ENCODE assay signal across 8 cellular contexts in genomic region chr13:50125556-50126377, GRCh38.
DNase-seq lines count a peak whose midpoint lies in the region; ATAC-seq, FAIRE-seq and TF ChIP-seq lines count a peak whose summit lies in the region.

No MANE protein-coding gene starts in this region.

- DNase-seq in GM10266 (ENCODE audit: extremely low spot score) (peak; percentile 81), HPDE6-E6E7 (ENCODE audit: extremely low spot score) (peak; percentile 32), NCI-H82 treated with DMSO at 0.1 percent for 48 hours (lab: John Stamatoyannopoulos, UW; ENCODE audit: unreplicated experiment) (peak; percentile 81), dermis blood vessel endothelial cell (peak; percentile 87), HepG2 (ENCODE audit: low spot score) (peak; percentile 80), GM19238 (ENCODE audit: insufficient read length, low spot score) (no peak)
- DNase-seq in activated CD4-positive, alpha-beta T cell treated with anti-CD3 and anti-CD28 coated beads, Interleukin-2, amount 50 U/mL, for 48 hours = peak; percentile 82 to 84
- DNase-seq in stimulated activated CD4-positive, alpha-beta T cell treated with anti-CD3 and anti-CD28 coated beads, Interleukin-2, amount 100 ng/mL, for 24 hours = peak; percentile 83 to 86

- 0% methylated on average over 3 of the region's 94 CpGs for WGBS in HepG2 (ENCODE audit: low lambda C conversion rate)

- H3K27ac ChIP-seq in HepG2 (ENCODE audit: extremely low read length, insufficient read depth, low read length) = peak overlapping the region; percentile 98

- H3K4me3 ChIP-seq in HepG2 (replicated peaks in 1 of 3; ENCODE audit: insufficient read depth in 1 of 3, low read depth in 2 of 3, low read length in 3 of 3) = peak overlapping the region; percentile 67 to 95 (median 86)

- H4K20me1 ChIP-seq in HepG2 (ENCODE audit: insufficient read depth, low read length) = no peaks in the 10 kb centered on the region

- peaks cover 0 to 7% of the 10 kb centered on the region in 2 experiments; a peak in 2 of 5 replicates for H3K36me3 ChIP-seq in HepG2 (replicated peaks in 1 of 2; ENCODE audit: control insufficient read depth in 1 of 2, insufficient read depth in 2 of 2, low read length in 2 of 2)

- H3K27me3 ChIP-seq in HepG2 (ENCODE audit: control insufficient read depth in 1 of 2, insufficient read depth in 2 of 2, low read length in 2 of 2) = peaks cover 3 to 23% of the 10 kb centered on the region in 2 experiments; a peak in 2 of 5 replicates

- TF ChIP-seq EP300 in HepG2 (IDR thresholded peaks at IDR 0.05; ENCODE audit: low read depth in 2 of 2, low read length in 2 of 2) (peak in 1 of 2 experiments; percentile 46; a peak in 1 of 4 replicates), HepG2 (CRISPR knock-in tag; IDR thresholded peaks at IDR 0.05; ENCODE audit: borderline replicate concordance) (no peak)

- no peaks in the 10 kb centered on the region for H3K9me3 ChIP-seq in HepG2 (ENCODE audit: low read length)

- no peak for FAIRE-seq in HepG2 (lab: Jason Lieb, UNC)

- BruUV-seq in HepG2 (replicated peaks; lab: Mats Ljungman, UMichigan) = no TSS peak

- peak overlapping the region; percentile 96 for H3K9ac ChIP-seq in HepG2 (ENCODE audit: insufficient read depth, low read depth, low read length)

- peak overlapping the region; percentile 86 for H3K4me2 ChIP-seq in HepG2 (ENCODE audit: low read depth, low read length)

- CTCF ChIA-PET in HepG2 (lab: Yijun Ruan, JAX; ENCODE audit: low intra/inter-chr PET ratio, low total read pairs) = no interaction called here

- in situ Hi-C loops in HepG2 (cut with HindIII; ENCODE audit: extremely low pct_ligation_motif_present, low pct_unique_long_range_greater_than_20kb) = no loop called here

- H3K4me1 ChIP-seq in HepG2 (ENCODE audit: insufficient read depth, low read length) = peaks cover 37% of the 10 kb centered on the region

- peaks cover 24% of the 10 kb centered on the region for H3K79me2 ChIP-seq in HepG2 (ENCODE audit: insufficient read depth, low read length)

- POLR2A ChIA-PET in HepG2 (lab: Yijun Ruan, JAX) = interaction anchor here (0.7 to 5.7 kb wide), 19 partner anchors 9 to 435 kb away, joined by 3 to 74 read pairs (median 3); partner anchors contain the start of genes EBPL and TRIM13

- TF ChIP-seq CTCF in GM10266 (IDR thresholded peaks at IDR 0.05; ENCODE audit: control insufficient read depth, insufficient read depth, low read depth, missing control alignments) (no peak), HepG2 (CRISPR knock-in tag; IDR thresholded peaks at IDR 0.05) (0 out of 2 replicates have a peak, but pooled peaks have one; percentile 4)

- ATAC-seq in HepG2 = peak; percentile 58

- peak; percentile 50 for TF ChIP-seq RAD21 in HepG2 (CRISPR knock-in tag; IDR thresholded peaks at IDR 0.05)

- intact Hi-C loops in HepG2 (cut with micrococcal nuclease; ENCODE audit: unreplicated experiment) = loop anchor here (2.0 to 10.0 kb wide), 3 partner anchors 43 to 119 kb away; no protein-coding TSS in a partner anchor

- H2AFZ ChIP-seq in HepG2 (ENCODE audit: low read length) = no peak overlapping the region

- peak in 1 of 2 experiments; percentile 53; a peak in 2 of 4 replicates for TF ChIP-seq POLR2A in HepG2 (IDR thresholded peaks at IDR 0.05; ENCODE audit: insufficient read depth in 1 of 2, low read depth in 2 of 2, low read length in 2 of 2)

TF ChIP-seq in HepG2, 621 proteins besides CTCF, POLR2A, EP300 and RAD21 (continues in another document):
- TF ChIP-seq SRSF1 (optimal IDR thresholded peaks at IDR 0.05; ENCODE audit: low read depth, low read length) (peak; percentile 91), ATF4 (CRISPR knock-in tag; IDR thresholded peaks at IDR 0.05) (peak in 1 of 2 experiments; percentile 13; a peak in 1 of 4 replicates), NFE2L1 (CRISPR knock-in tag; IDR thresholded peaks at IDR 0.05; ENCODE audit: borderline replicate concordance) (peak; percentile 66; the same call in 1 of the 2 replicates), ATRX (CRISPR knock-in tag; IDR thresholded peaks at IDR 0.05; ENCODE audit: borderline replicate concordance) (no peak), HINFP (CRISPR knock-in tag; IDR thresholded peaks at IDR 0.05; ENCODE audit: low read depth) (no peak), ZNF609 (CRISPR knock-in tag; IDR thresholded peaks at IDR 0.05; ENCODE audit: borderline replicate concordance) (no peak; the same call in 1 of the 2 replicates), SRF (IDR thresholded peaks at IDR 0.05; ENCODE audit: low read depth, low read length) (no peak), KMT2B (CRISPR knock-in tag; IDR thresholded peaks at IDR 0.05) (peak; percentile 70; the same call in 1 of the 2 replicates), ZNF788 (CRISPR knock-in tag; IDR thresholded peaks at IDR 0.05; ENCODE audit: borderline replicate concordance) (no peak; the same call in 1 of the 2 replicates), CCAR2 (optimal IDR thresholded peaks at IDR 0.05; ENCODE audit: low read depth, low read length) (no peak), MXD4 (CRISPR knock-in tag; IDR thresholded peaks at IDR 0.05) (peak; percentile 34), SAP130 (CRISPR knock-in tag; IDR thresholded peaks at IDR 0.05; ENCODE audit: low read depth) (peak; percentile 18; the same call in 1 of the 2 replicates), MAZ (IDR thresholded peaks at IDR 0.05; ENCODE audit: borderline replicate concordance, low read depth, low read length) (peak; percentile 89; the same call in 1 of the 2 replicates), MAZ (CRISPR knock-in tag; IDR thresholded peaks at IDR 0.05; ENCODE audit: low read depth) (peak; percentile 81), CHCHD3 (CRISPR knock-in tag; IDR thresholded peaks at IDR 0.05) (peak; percentile 87), ZNF275 (CRISPR knock-in tag; IDR thresholded peaks at IDR 0.05; ENCODE audit: borderline replicate concordance) (peak; percentile 58; the same call in 1 of the 2 replicates), HNRNPL (IDR thresholded peaks at IDR 0.05; ENCODE audit: low read depth, low read length) (0 out of 2 replicates have a peak, but pooled peaks have one; percentile 55)
